In genomic region chr3:10213156-10213792, GRCh38 we compare ENCODE assay signal across 23 cellular contexts. TPM values are rescaled to one million over a fixed set of nuclear protein-coding genes. Genes with fewer than 3 reads are reported as not detected.
DNase-seq lines count a peak whose midpoint lies in the region; ATAC-seq, FAIRE-seq and TF ChIP-seq lines count a peak whose summit lies in the region.
"Had no signal": no experiment of that assay in that cellular context is flagged by ENCODE, and none has a peak within 500 bp of the region (broad histone marks: within the 10 kb centered on the region; RNA-seq: fewer than 3 reads in every experiment).

No MANE protein-coding gene starts in this region.

- TSS peak; percentile 70 for BruUV-seq in GM12878 (replicated peaks; lab: Mats Ljungman, UMichigan)

- CTCF ChIA-PET in GM12878 (lab: Yijun Ruan, JAX) = interaction anchor here (0.9 to 2.7 kb wide), 5 partner anchors 10 to 47 kb away, joined by 3 to 9 read pairs (median 3); no protein-coding TSS in a partner anchor

- no peaks in the 10 kb centered on the region for H3K27me3 ChIP-seq in GM12878 (replicated peaks in 1 of 2; ENCODE audit: control insufficient read depth in 2 of 2, insufficient read depth in 2 of 2, low read length in 1 of 2)
- H3K27me3 ChIP-seq: right lobe of liver, tibial nerve had no signal

- no peaks in the 10 kb centered on the region for H4K20me1 ChIP-seq in GM12878 (ENCODE audit: control insufficient read depth, insufficient read depth)

- H3K27ac ChIP-seq in GM12878 (ENCODE audit: control insufficient read depth, insufficient read depth) = no peak overlapping the region
- H3K27ac ChIP-seq: right lobe of liver, tibial nerve, WERI-Rb-1 had no signal

- H3K9me3 Mint-ChIP-seq in CD14-positive monocyte = peaks cover 1 to 9% (median 8%) of the 10 kb centered on the region in 7 donors

- POLR2A ChIA-PET in GM12878 (lab: Charles Lee) = interaction anchor here (0.6 to 2.2 kb wide), 7 partner anchors 9 to 138 kb away, joined by 3 to 7 read pairs (median 3); no protein-coding TSS in a partner anchor

- SMC1A ChIA-PET in GM12878 (lab: Charles Lee; ENCODE audit: uncharacterized antibody, unreplicated experiment) = interaction anchor here (0.7 to 3.7 kb wide), 8 partner anchors 9 to 48 kb away, joined by 3 to 33 read pairs (median 4); no protein-coding TSS in a partner anchor

- H3K4me3 ChIP-seq in GM12865 (ENCODE audit: low read depth, low read length) (no peak overlapping the region), GM12878 (no peak overlapping the region)
- H3K4me3 ChIP-seq: right lobe of liver, tibial nerve had no signal

- peaks cover 0 to 2% of the 10 kb centered on the region in 2 experiments; a peak in 2 of 4 replicates for H3K36me3 ChIP-seq in GM12878 (ENCODE audit: control insufficient read depth in 2 of 2, insufficient read depth in 2 of 2, low read length in 1 of 2)
- H3K36me3 ChIP-seq: WERI-Rb-1 had no signal

- peaks cover 0 to 1% (median 0%) of the 10 kb centered on the region in 3 donors for H3K27me3 Mint-ChIP-seq in CD14-positive monocyte (ENCODE audit: low read depth in 3 of 3)
- H3K27me3 Mint-ChIP-seq: naive thymus-derived CD8-positive, alpha-beta T cell had no signal

- RAD21 ChIA-PET in GM12878 (lab: Charles Lee; ENCODE audit: unreplicated experiment) = interaction anchor here (0.7 to 1.9 kb wide), 7 partner anchors 9 to 36 kb away, joined by 3 to 8 read pairs (median 4); no protein-coding TSS in a partner anchor

- peak; percentile 95 for ATAC-seq in GM12878
- ATAC-seq in HG03095 (IDR thresholded peaks at IDR 0.05; ENCODE audit: unreplicated experiment) = no peak
- ATAC-seq: naive thymus-derived CD8-positive, alpha-beta T cell had no signal

- H3K9ac ChIP-seq in GM12878 (ENCODE audit: control insufficient read depth, insufficient read depth, low read length) = no peak overlapping the region

- TF ChIP-seq CTCF in CD14-positive monocyte (IDR thresholded peaks at IDR 0.05) = no peak
- no peak for TF ChIP-seq CTCF in GM12865 (IDR thresholded peaks at IDR 0.05; ENCODE audit: insufficient read depth, low read depth, low read length, missing control alignments)
- no peak for TF ChIP-seq CTCF in GM12878 (IDR thresholded peaks at IDR 0.05 in 2 of 3, conservative IDR thresholded peaks at IDR 0.05 in 1 of 3; ENCODE audit: control insufficient read depth in 2 of 3, extremely low read depth in 1 of 3, insufficient read depth in 1 of 3, low read depth in 3 of 3, low read length in 3 of 3)

- DNase-seq in CD14-positive monocyte (ENCODE audit: low spot score) (no peak), GM12865 (ENCODE audit: low read depth) (peak; percentile 70), M059J (ENCODE audit: low read depth) (peak; percentile 36), GM12878 (ENCODE audit: low read depth, low spot score) (no peak), NCI-H1694 (lab: John Stamatoyannopoulos, UW) (no peak), DMS53 treated with DMSO at 0.1 percent for 48 hours (lab: John Stamatoyannopoulos, UW; ENCODE audit: unreplicated experiment) (no peak)
- DNase-seq: activated gamma-delta T cell; amniotic stem cell; caudate nucleus; DND-41; HCEC 1CT; KBM-7; mesendoderm; naive thymus-derived CD8-positive, alpha-beta T cell; NCI-H1092; NCI-H2081 treated with DMSO at 0.1 percent for 48 hours; NCI-H446 treated with DMSO at 0.1 percent for 48 hours; right lobe of liver; SHP77; stimulated activated naive CD4-positive, alpha-beta T cell; WERI-Rb-1 had no signal

- no peak for TF ChIP-seq RAD21 in GM12878 (IDR thresholded peaks at IDR 0.05; ENCODE audit: insufficient read depth, low read depth, low read length)

- H3K79me2 ChIP-seq in GM12878 (ENCODE audit: control insufficient read depth, insufficient read depth, low read length) = no peaks in the 10 kb centered on the region

- TF ChIP-seq POLR2A in GM12878 (IDR thresholded peaks at IDR 0.05; ENCODE audit: low read depth, low read length) = no peak

- H2AFZ ChIP-seq in GM12878 (ENCODE audit: control insufficient read depth, low read depth, low read length) = no peak overlapping the region

- in situ Hi-C loops in GM12878 (cut with MboI) = no loop called here

- H3K4me3 Mint-ChIP-seq in CD14-positive monocyte = no peak overlapping the region
- H3K4me3 Mint-ChIP-seq: naive thymus-derived CD8-positive, alpha-beta T cell had no signal

- peaks cover 16% of the 10 kb centered on the region for H3K4me1 Mint-ChIP-seq in CD14-positive monocyte

- no peak for FAIRE-seq in GM12878 (lab: Jason Lieb, UNC)

- H3K27ac Mint-ChIP-seq in CD14-positive monocyte = peak overlapping the region in 4 of 7 donors; percentile 6 to 54 (median 34)

- WGBS in GM12878 (ENCODE audit: insufficient coverage, insufficient replicate concordance, low lambda C conversion rate, missing lambda C conversion rate) = 7% methylated on average over 9 of the region's 9 CpGs

- intact Hi-C loops in CD14-positive monocyte (cut with micrococcal nuclease) = no loop called here
- intact Hi-C loops in GM12878 (cut with micrococcal nuclease; ENCODE audit: unreplicated experiment) = no loop called here

- no peak overlapping the region for H3K4me2 ChIP-seq in GM12878 (ENCODE audit: control insufficient read depth, insufficient read depth)

- no peaks in the 10 kb centered on the region; the same call in 2 of the 3 replicates for H3K9me3 ChIP-seq in GM12878 (replicated peaks; ENCODE audit: control insufficient read depth, insufficient read depth, low read length)
- H3K9me3 ChIP-seq: right lobe of liver, tibial nerve had no signal

- H3K4me1 ChIP-seq in GM12878 (ENCODE audit: control insufficient read depth, insufficient read depth, low read length) = no peaks in the 10 kb centered on the region
- H3K4me1 ChIP-seq: right lobe of liver, tibial nerve had no signal

- peaks cover 21 to 22% of the 10 kb centered on the region in 2 donors for H3K36me3 Mint-ChIP-seq in CD14-positive monocyte

- 0 out of 4 replicates have a peak, but pooled peaks of 1 of the 2 experiments have one; percentile 20 for TF ChIP-seq EP300 in GM12878 (IDR thresholded peaks at IDR 0.05; ENCODE audit: borderline replicate concordance in 1 of 2, control insufficient read depth in 1 of 2, low read depth in 2 of 2, low read length in 2 of 2)

TF ChIP-seq in GM12878, 131 proteins besides CTCF, POLR2A, EP300 and RAD21 (continues in another document):
- TF ChIP-seq HCFC1 (IDR thresholded peaks at IDR 0.05; ENCODE audit: low read length) (no peak), NFIC (IDR thresholded peaks at IDR 0.05; ENCODE audit: low read depth, low read length) (no peak), RAD51 (IDR thresholded peaks at IDR 0.05) (no peak), ELK1 (IDR thresholded peaks at IDR 0.05; ENCODE audit: low read depth, low read length) (no peak), BHLHE40 (IDR thresholded peaks at IDR 0.05; ENCODE audit: borderline replicate concordance in 1 of 2, low read depth in 2 of 2, low read length in 1 of 2) (peak in 1 of 2 experiments; percentile 33; a peak in 1 of 4 replicates)

RNA-seq across cellular contexts. Expression of gene TATDN2, which starts 35.0 kb away (rescaled TPM):
- polyA plus RNA-seq in CD14-positive monocyte (1 to 10 TPM; 6.0 TPM), GM12878 (2011; rRNA removed) (21.6 and 22.1 TPM in 2 replicates), GM12878 (2014; fragmentation: Illumina TruSeq; extraction: Trizol) (27.3 and 28.1 TPM in 2 replicates), GM12878 (2014; fragmentation: Nextera tagmentation; extraction: Ambion mirVana) (1 to 10 TPM; 5.7 to 9.1 TPM), GM12878 (2014; rRNA removed) (25.7 and 25.8 TPM in 2 replicates), GM12878 (2016; fragmentation: Nextera tagmentation; extraction: Ambion mirVana) (1 to 10 TPM; 4.2 to 5.6 TPM)
- total RNA-seq in M059J (2014; rRNA removed; shearing (Covaris generic)) = 13.4 and 14.4 TPM in 2 replicates
- total RNA-seq in GM12878 (2013; cell fraction: nucleolus; rRNA removed) = 43.3 and 48.1 TPM in 2 replicates
- total RNA-seq in GM12878 (2014; rRNA removed) (7.7 and 10.0 TPM in 2 replicates), GM12878 (2014; rRNA removed; fragmentation: Illumina TruSeq; extraction: Trizol) (22.0 and 23.9 TPM in 2 replicates), GM12878 (2021) (31.8 and 36.5 TPM in 2 replicates)
- polyA plus RNA-seq in GM12878 (2011; ENCODE audit: low read depth) = 18.4 TPM
- polyA plus RNA-seq in GM12878 (2011; cell fraction: cytosol; rRNA removed) = 20.8 and 21.3 TPM in 2 replicates
- 25.2 and 26.0 TPM in 2 replicates for polyA plus RNA-seq in GM12878 (2011; cell fraction: nucleus; rRNA removed)
- 19.7 and 24.1 TPM in 2 replicates for polyA plus RNA-seq in GM12878 (2012)
- 29.6 and 51.2 TPM in 2 replicates for polyA minus RNA-seq in GM12878 (2011; rRNA and poly(A)+ RNA removed)
- 9.1 and 14.0 TPM in 2 replicates for polyA minus RNA-seq in GM12878 (2011; cell fraction: cytosol; rRNA and poly(A)+ RNA removed)
- 30.2 and 59.0 TPM in 2 replicates for polyA minus RNA-seq in GM12878 (2011; cell fraction: nucleus; rRNA and poly(A)+ RNA removed)

RNA-seq across cellular contexts. Expression of gene IRAK2, which starts 48.6 kb away (rescaled TPM):
- polyA plus RNA-seq in CD14-positive monocyte = 1 to 10 TPM in 1 of 2 donors, under 1 TPM in 1; 0.78 to 1.5 TPM
- 7.6 and 8.2 TPM in 2 replicates for total RNA-seq in M059J (2014; rRNA removed; shearing (Covaris generic))
- 15.3 and 17.6 TPM in 2 replicates for total RNA-seq in GM12878 (2013; cell fraction: nucleolus; rRNA removed)
- total RNA-seq in GM12878 (2014; rRNA removed) = 5.6 and 6.9 TPM in 2 replicates
- total RNA-seq in GM12878 (2014; rRNA removed; fragmentation: Illumina TruSeq; extraction: Trizol) = 4.0 and 4.2 TPM in 2 replicates
- 4.7 and 4.9 TPM in 2 replicates for total RNA-seq in GM12878 (2021)
- polyA plus RNA-seq in GM12878 (2011; ENCODE audit: low read depth) = 1.9 TPM
- polyA plus RNA-seq in GM12878 (2011; rRNA removed) = 2.6 and 3.4 TPM in 2 replicates
- polyA plus RNA-seq in GM12878 (2011; cell fraction: cytosol; rRNA removed) = 3.4 and 4.3 TPM in 2 replicates
- 1.6 and 1.9 TPM in 2 replicates for polyA plus RNA-seq in GM12878 (2011; cell fraction: nucleus; rRNA removed)
- polyA plus RNA-seq in GM12878 (2012) = 2.5 and 4.5 TPM in 2 replicates
- polyA plus RNA-seq in GM12878 (2014; fragmentation: Illumina TruSeq; extraction: Trizol) = 3.9 and 4.8 TPM in 2 replicates
- under 1 TPM; 0.48 to 0.88 TPM for polyA plus RNA-seq in GM12878 (2014; fragmentation: Nextera tagmentation; extraction: Ambion mirVana)
- polyA plus RNA-seq in GM12878 (2014; rRNA removed) = 5.0 and 5.7 TPM in 2 replicates
- polyA plus RNA-seq in GM12878 (2016; fragmentation: Nextera tagmentation; extraction: Ambion mirVana) = 1 to 10 TPM; 3.9 to 4.8 TPM
- 2.4 and 4.4 TPM in 2 replicates for polyA minus RNA-seq in GM12878 (2011; rRNA and poly(A)+ RNA removed)
- 1.1 and 1.6 TPM in 2 replicates for polyA minus RNA-seq in GM12878 (2011; cell fraction: cytosol; rRNA and poly(A)+ RNA removed)
- polyA minus RNA-seq in GM12878 (2011; cell fraction: nucleus; rRNA and poly(A)+ RNA removed) = 0.85 and 1.3 TPM in 2 replicates

Comparison
In these comparisons a context has a peak if more than half of its experiments do, and no peak if none do; other contexts are left out.
1. DNase-seq: peak in GM12865 (single experiment) and M059J (single experiment); none in CD14-positive monocyte (single experiment), GM12878 (single experiment), NCI-H1694 (single experiment) and DMS53 treated with DMSO at 0.1 percent for 48 hours (single experiment).